ENCODE assay signal across 1 cellular context in the genomic region with DNA sequence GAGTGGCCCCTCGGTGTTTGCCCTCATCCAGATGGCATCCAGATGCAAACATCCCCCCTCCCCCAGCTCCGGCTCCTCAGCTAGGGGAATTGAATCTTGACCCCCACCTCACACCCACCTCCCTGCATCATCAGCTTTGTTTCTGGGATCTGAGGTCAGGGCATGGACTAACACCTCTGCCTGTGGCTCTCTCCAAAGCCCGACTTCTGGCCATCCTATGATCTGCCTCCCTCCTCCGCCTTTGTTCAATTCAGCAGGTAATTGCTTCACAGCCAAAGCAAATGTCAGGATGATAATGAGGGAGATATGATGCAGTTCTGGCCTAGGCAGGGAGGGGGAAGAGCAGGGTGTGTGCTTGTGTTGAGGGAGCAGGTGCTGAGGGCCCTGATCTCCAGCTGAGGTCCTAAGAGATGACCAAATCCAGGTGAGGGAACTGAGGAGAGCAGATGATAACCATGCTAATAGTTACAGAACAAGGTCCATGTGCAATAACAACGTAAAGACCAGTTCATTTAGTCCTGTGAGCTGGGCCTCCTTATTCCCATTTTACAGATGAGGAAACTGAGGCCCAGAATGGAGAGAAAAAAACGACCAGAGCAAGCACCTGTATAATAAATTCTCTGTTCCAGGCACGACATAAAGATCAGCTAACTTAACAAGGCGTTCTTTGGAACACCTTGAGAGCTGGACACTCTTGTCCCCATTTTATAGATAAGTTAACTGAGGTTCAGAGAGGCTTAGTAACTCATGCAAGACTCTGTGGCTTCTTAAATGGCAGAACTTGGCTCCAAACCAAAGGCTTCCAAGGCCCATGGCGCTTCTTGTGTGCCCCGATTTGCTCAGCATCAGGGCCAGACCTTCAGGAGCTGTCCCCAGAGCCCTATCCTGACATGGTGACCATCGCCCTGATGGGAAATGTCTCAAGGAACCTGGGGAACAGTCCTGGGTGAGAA.
TF ChIP-seq lines count a peak whose summit lies in the region.

No MANE protein-coding gene starts in this region.

TF ChIP-seq in K562, 482 proteins besides CTCF, POLR2A, EP300 and RAD21 (continued from another document and continues in another):
- TF ChIP-seq, protein P1, sequence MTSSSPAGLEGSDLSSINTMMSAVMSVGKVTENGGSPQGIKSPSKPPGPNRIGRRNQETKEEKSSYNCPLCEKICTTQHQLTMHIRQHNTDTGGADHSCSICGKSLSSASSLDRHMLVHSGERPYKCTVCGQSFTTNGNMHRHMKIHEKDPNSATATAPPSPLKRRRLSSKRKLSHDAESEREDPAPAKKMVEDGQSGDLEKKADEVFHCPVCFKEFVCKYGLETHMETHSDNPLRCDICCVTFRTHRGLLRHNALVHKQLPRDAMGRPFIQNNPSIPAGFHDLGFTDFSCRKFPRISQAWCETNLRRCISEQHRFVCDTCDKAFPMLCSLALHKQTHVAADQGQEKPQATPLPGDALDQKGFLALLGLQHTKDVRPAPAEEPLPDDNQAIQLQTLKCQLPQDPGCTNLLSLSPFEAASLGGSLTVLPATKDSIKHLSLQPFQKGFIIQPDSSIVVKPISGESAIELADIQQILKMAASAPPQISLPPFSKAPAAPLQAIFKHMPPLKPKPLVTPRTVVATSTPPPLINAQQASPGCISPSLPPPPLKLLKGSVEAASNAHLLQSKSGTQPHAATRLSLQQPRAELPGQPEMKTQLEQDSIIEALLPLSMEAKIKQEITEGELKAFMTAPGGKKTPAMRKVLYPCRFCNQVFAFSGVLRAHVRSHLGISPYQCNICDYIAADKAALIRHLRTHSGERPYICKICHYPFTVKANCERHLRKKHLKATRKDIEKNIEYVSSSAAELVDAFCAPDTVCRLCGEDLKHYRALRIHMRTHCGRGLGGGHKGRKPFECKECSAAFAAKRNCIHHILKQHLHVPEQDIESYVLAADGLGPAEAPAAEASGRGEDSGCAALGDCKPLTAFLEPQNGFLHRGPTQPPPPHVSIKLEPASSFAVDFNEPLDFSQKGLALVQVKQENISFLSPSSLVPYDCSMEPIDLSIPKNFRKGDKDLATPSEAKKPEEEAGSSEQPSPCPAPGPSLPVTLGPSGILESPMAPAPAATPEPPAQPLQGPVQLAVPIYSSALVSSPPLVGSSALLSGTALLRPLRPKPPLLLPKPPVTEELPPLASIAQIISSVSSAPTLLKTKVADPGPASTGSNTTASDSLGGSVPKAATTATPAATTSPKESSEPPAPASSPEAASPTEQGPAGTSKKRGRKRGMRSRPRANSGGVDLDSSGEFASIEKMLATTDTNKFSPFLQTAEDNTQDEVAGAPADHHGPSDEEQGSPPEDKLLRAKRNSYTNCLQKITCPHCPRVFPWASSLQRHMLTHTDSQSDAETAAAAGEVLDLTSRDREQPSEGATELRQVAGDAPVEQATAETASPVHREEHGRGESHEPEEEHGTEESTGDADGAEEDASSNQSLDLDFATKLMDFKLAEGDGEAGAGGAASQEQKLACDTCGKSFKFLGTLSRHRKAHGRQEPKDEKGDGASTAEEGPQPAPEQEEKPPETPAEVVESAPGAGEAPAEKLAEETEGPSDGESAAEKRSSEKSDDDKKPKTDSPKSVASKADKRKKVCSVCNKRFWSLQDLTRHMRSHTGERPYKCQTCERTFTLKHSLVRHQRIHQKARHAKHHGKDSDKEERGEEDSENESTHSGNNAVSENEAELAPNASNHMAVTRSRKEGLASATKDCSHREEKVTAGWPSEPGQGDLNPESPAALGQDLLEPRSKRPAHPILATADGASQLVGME (CRISPR knock-in tag; IDR thresholded peaks at IDR 0.05): no peak
- TF ChIP-seq BDP1 (IDR thresholded peaks at IDR 0.05; ENCODE audit: insufficient read depth, insufficient read length): no peak
- TF ChIP-seq GATAD2A (IDR thresholded peaks at IDR 0.05): 0 out of 2 replicates have a peak, but pooled peaks have one; percentile 25
- peak; percentile 99 for TF ChIP-seq ADNP (tag; IDR thresholded peaks at IDR 0.05)
- TF ChIP-seq, protein P2, sequence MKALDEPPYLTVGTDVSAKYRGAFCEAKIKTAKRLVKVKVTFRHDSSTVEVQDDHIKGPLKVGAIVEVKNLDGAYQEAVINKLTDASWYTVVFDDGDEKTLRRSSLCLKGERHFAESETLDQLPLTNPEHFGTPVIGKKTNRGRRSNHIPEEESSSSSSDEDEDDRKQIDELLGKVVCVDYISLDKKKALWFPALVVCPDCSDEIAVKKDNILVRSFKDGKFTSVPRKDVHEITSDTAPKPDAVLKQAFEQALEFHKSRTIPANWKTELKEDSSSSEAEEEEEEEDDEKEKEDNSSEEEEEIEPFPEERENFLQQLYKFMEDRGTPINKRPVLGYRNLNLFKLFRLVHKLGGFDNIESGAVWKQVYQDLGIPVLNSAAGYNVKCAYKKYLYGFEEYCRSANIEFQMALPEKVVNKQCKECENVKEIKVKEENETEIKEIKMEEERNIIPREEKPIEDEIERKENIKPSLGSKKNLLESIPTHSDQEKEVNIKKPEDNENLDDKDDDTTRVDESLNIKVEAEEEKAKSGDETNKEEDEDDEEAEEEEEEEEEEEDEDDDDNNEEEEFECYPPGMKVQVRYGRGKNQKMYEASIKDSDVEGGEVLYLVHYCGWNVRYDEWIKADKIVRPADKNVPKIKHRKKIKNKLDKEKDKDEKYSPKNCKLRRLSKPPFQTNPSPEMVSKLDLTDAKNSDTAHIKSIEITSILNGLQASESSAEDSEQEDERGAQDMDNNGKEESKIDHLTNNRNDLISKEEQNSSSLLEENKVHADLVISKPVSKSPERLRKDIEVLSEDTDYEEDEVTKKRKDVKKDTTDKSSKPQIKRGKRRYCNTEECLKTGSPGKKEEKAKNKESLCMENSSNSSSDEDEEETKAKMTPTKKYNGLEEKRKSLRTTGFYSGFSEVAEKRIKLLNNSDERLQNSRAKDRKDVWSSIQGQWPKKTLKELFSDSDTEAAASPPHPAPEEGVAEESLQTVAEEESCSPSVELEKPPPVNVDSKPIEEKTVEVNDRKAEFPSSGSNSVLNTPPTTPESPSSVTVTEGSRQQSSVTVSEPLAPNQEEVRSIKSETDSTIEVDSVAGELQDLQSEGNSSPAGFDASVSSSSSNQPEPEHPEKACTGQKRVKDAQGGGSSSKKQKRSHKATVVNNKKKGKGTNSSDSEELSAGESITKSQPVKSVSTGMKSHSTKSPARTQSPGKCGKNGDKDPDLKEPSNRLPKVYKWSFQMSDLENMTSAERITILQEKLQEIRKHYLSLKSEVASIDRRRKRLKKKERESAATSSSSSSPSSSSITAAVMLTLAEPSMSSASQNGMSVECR (CRISPR knock-in tag; IDR thresholded peaks at IDR 0.05): 0 out of 2 replicates have a peak, but pooled peaks have one; percentile 45
- TF ChIP-seq CBX8 (IDR thresholded peaks at IDR 0.05; ENCODE audit: borderline replicate concordance, extremely low read depth, low read depth, low read length, poor library complexity, severe bottlenecking): no peak
- TF ChIP-seq ZNF224 (CRISPR knock-in tag; IDR thresholded peaks at IDR 0.05): no peak
- TF ChIP-seq, protein P3, sequence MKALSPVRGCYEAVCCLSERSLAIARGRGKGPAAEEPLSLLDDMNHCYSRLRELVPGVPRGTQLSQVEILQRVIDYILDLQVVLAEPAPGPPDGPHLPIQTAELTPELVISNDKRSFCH (CRISPR knock-in tag; IDR thresholded peaks at IDR 0.05): no peak
- TF ChIP-seq, protein P3 (tag; IDR thresholded peaks at IDR 0.05): peak; percentile 75
- TF ChIP-seq, protein P4, sequence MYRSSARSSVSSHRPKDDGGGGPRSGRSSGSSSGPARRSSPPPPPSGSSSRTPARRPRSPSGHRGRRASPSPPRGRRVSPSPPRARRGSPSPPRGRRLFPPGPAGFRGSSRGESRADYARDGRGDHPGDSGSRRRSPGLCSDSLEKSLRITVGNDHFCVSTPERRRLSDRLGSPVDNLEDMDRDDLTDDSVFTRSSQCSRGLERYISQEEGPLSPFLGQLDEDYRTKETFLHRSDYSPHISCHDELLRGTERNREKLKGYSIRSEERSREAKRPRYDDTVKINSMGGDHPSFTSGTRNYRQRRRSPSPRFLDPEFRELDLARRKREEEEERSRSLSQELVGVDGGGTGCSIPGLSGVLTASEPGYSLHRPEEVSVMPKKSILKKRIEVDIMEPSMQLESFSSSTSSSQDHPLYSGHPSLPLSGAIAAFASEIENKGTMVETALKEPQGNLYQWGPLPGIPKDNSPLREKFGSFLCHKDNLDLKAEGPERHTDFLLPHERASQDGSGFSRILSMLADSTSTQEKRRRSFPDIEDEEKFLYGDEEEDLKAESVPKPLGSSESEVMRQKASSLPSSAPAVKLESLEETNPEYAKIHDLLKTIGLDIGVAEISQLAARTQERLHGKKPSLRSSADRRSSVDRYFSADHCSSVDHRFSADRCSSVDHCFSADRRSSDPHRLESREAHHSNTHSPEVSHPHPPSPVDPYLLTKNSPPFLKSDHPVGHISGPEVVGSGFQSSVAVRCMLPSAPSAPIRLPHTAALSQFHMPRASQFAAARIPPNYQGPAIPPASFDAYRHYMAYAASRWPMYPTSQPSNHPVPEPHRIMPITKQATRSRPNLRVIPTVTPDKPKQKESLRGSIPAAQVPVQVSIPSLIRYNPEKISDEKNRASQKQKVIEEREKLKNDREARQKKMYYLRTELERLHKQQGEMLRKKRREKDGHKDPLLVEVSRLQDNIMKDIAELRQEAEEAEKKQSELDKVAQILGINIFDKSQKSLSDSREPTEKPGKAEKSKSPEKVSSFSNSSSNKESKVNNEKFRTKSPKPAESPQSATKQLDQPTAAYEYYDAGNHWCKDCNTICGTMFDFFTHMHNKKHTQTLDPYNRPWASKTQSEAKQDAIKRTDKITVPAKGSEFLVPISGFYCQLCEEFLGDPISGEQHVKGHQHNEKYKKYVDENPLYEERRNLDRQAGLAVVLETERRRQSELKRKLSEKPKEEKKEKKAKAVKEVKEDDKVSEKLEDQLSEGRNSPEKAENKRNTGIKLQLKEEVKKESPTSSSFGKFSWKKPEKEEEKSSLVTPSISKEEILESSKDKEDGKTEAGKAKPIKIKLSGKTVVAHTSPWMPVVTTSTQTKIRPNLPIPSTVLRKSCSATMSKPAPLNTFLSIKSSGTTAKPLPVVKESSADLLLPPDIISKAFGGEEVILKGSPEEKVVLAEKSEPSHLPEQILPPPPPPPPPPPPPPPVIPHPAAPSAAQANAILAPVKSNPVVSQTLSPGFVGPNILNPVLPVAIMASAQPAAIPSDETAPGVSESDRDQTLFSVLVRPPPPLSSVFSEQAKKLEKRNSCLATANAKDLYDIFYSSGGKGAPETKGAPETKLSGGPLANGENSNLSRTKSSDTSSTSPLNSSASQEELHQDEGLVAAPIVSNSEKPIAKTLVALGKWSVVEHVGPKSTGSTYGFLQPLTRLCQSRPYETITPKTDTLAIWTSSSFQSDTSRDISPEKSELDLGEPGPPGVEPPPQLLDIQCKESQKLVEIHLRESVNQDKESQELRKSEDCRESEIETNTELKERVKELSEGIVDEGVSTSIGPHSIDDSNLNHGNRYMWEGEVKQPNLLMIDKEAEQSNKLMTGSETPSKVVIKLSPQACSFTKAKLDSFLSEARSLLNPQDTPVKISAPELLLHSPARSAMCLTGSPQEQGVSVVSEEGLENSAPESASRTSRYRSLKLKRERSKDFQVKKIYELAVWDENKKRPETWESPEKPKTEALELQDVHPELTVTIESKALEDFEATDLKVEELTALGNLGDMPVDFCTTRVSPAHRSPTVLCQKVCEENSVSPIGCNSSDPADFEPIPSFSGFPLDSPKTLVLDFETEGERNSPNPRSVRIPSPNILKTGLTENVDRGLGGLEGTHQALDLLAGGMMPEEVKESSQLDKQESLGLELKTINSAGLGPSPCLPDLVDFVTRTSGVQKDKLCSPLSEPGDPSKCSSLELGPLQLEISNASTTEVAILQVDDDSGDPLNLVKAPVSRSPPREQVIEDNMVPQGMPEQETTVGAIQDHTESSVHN (IDR thresholded peaks at IDR 0.05; ENCODE audit: borderline replicate concordance in 1 of 2, low read depth in 1 of 2): peak in 1 of 2 experiments; percentile 17; a peak in 1 of 4 replicates
- TF ChIP-seq FOXM1 (IDR thresholded peaks at IDR 0.05; ENCODE audit: low read depth): no peak
- TF ChIP-seq FOXM1 (CRISPR knock-in tag; IDR thresholded peaks at IDR 0.05; ENCODE audit: low read depth): no peak
- no peak for TF ChIP-seq NR2C1 (IDR thresholded peaks at IDR 0.05)
- peak; percentile 5; the same call in 1 of the 2 replicates for TF ChIP-seq NR2C1 (tag; IDR thresholded peaks at IDR 0.05)
- TF ChIP-seq MTA2 (IDR thresholded peaks at IDR 0.05; ENCODE audit: low read depth): no peak
- TF ChIP-seq HNRNPH1 (optimal IDR thresholded peaks at IDR 0.05; ENCODE audit: low read depth, low read length): no peak
- TF ChIP-seq, protein P5, sequence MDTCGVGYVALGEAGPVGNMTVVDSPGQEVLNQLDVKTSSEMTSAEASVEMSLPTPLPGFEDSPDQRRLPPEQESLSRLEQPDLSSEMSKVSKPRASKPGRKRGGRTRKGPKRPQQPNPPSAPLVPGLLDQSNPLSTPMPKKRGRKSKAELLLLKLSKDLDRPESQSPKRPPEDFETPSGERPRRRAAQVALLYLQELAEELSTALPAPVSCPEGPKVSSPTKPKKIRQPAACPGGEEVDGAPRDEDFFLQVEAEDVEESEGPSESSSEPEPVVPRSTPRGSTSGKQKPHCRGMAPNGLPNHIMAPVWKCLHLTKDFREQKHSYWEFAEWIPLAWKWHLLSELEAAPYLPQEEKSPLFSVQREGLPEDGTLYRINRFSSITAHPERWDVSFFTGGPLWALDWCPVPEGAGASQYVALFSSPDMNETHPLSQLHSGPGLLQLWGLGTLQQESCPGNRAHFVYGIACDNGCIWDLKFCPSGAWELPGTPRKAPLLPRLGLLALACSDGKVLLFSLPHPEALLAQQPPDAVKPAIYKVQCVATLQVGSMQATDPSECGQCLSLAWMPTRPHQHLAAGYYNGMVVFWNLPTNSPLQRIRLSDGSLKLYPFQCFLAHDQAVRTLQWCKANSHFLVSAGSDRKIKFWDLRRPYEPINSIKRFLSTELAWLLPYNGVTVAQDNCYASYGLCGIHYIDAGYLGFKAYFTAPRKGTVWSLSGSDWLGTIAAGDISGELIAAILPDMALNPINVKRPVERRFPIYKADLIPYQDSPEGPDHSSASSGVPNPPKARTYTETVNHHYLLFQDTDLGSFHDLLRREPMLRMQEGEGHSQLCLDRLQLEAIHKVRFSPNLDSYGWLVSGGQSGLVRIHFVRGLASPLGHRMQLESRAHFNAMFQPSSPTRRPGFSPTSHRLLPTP (IDR thresholded peaks at IDR 0.05; ENCODE audit: borderline replicate concordance, extremely low read depth, insufficient read length): no peak
- no peak for TF ChIP-seq BRCA1 (IDR thresholded peaks at IDR 0.05)
- no peak for TF ChIP-seq BRCA1 (CRISPR knock-in tag; IDR thresholded peaks at IDR 0.05)
- TF ChIP-seq SLC30A9 (CRISPR knock-in tag; IDR thresholded peaks at IDR 0.05): no peak
- TF ChIP-seq PTTG1 (tag; IDR thresholded peaks at IDR 0.05; ENCODE audit: low read depth): no peak
- TF ChIP-seq MAFG (tag; conservative IDR thresholded peaks at IDR 0.05): no peak
- no peak for TF ChIP-seq POLR3G (IDR thresholded peaks at IDR 0.05; ENCODE audit: extremely low read depth, insufficient read length, insufficient replicate concordance)
- TF ChIP-seq SMAD3 (CRISPR knock-in tag; conservative IDR thresholded peaks at IDR 0.05): no peak
